Comparison of ENCODE assay signal across 8 cellular contexts in the genomic region with DNA sequence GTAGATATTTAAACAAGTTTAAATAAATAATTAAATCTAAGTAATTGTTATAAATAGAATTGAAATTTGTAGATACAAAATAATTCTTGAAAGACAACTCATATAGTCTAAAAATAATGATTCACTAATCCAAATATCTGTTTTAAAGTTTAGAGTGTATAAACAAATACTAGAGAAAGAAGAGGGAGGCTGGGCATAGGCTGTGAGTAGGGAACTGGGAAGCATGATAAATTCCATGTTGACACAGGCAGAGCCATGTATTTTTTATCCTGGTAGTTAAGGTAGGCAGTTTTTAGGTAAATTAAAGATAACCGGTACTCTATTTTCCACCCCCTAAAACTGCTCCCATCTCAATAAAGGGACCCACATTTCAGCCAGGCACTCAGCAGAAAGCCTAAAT.
"Had no signal": no experiment of that assay in that cellular context is flagged by ENCODE, and none has a peak within 500 bp of the region (broad histone marks: within the 10 kb centered on the region; RNA-seq: fewer than 3 reads in every experiment).

No MANE protein-coding gene starts in this region.

- H3K27ac ChIP-seq: GM23248, HL-60 had no signal

- H3K4me3 ChIP-seq: GM23248, HAP-1 had no signal

- ATAC-seq: HCT116, HepG2 had no signal

- DNase-seq: GM23248, GOT3, H7, HFFc6 had no signal

- FAIRE-seq: HepG2 had no signal

- H3K9ac ChIP-seq: GM23248 had no signal

- H3K4me1 ChIP-seq: HAP-1 had no signal

- H3K36me3 ChIP-seq: HAP-1 had no signal

- H3K9me3 ChIP-seq: HAP-1 had no signal

- H2AFZ ChIP-seq: GM23248 had no signal
